9 cellular contexts compared by ENCODE assay signal in the genomic region with DNA sequence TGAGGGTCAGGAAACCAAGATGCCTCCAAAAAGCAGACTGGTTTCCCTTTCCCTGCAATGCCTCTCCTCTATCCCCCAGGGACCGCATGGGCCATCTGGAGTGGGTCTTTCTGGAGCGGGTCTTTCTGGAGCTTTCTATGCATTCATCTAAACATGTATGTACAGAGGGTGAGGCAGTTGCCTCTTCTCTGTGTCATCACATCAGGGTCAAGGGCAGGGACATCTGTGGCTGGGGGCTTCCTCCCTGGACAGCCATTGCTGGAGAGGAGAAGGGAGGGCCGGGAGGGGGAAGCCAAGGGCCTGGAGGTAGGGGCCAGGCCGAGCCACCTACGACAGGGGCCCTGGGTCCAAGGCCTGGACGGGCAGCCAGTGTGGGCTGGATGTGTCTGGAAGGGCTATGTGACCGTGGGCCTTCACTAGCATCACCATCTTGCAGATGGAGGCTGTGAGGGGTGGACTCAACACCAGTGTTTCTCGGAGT. TPM values are rescaled to one million over a fixed set of nuclear protein-coding genes. Genes with fewer than 3 reads are reported as not detected.
DNase-seq lines count a peak whose midpoint lies in the region; ATAC-seq and TF ChIP-seq lines count a peak whose summit lies in the region.
"Had no signal": no experiment of that assay in that cellular context is flagged by ENCODE, and none has a peak within 500 bp of the region (broad histone marks: within the 10 kb centered on the region; RNA-seq: fewer than 3 reads in every experiment).

No MANE protein-coding gene starts in this region.

- no peak for ATAC-seq in HG03175 (IDR thresholded peaks at IDR 0.05; ENCODE audit: unreplicated experiment)

- H2AK5ac ChIP-seq in trophoblast cell (ENCODE audit: low read length) = no peak overlapping the region

- H3K27me3 ChIP-seq in trophoblast cell (ENCODE audit: insufficient read depth, low read length) (no peaks in the 10 kb centered on the region), prostate gland (replicated peaks; ENCODE audit: insufficient read depth) (no peaks in the 10 kb centered on the region)

- no peak overlapping the region for H3K4ac ChIP-seq in trophoblast cell (ENCODE audit: low read depth, low read length)

- no peaks in the 10 kb centered on the region for H3K36me3 Mint-ChIP-seq in chondrocyte (ENCODE audit: low read depth)

- no peak overlapping the region for H3K9ac ChIP-seq in trophoblast cell (ENCODE audit: low read length)

- peaks cover 23% of the 10 kb centered on the region for H3K4me1 Mint-ChIP-seq in chondrocyte (ENCODE audit: low read depth)

- peaks cover 3% of the 10 kb centered on the region for H3K27me3 Mint-ChIP-seq in chondrocyte (ENCODE audit: low read depth)

- DNase-seq in DMS 273 treated with DMSO at 0.1 percent for 48 hours (lab: John Stamatoyannopoulos, UW) = peak; percentile 62
- peak; percentile 69 for DNase-seq in NCI-H2171 treated with DMSO at 0.1 percent for 48 hours (lab: John Stamatoyannopoulos, UW)
- peak; percentile 67 for DNase-seq in chondrocyte (ENCODE audit: low spot score)
- DNase-seq in trophoblast cell = no peak
- DNase-seq in NOMO-1 treated with dmso at 0.1 percent for 144 hours (lab: John Stamatoyannopoulos, UW; ENCODE audit: unreplicated experiment) = no peak
- DNase-seq in prostate gland (ENCODE audit: low spot score) = no peak
- DNase-seq in central memory CD4-positive, alpha-beta T cell = no peak

- no peak for TF ChIP-seq POLR2A in prostate gland (IDR thresholded peaks at IDR 0.05)

- peaks cover 2% of the 10 kb centered on the region for H3K9me3 Mint-ChIP-seq in chondrocyte (ENCODE audit: low read depth)
- H3K9me3 Mint-ChIP-seq: nephron had no signal

- H4K8ac ChIP-seq in trophoblast cell (ENCODE audit: low read depth, low read length) = no peak overlapping the region

- H4K91ac ChIP-seq in trophoblast cell (ENCODE audit: low read depth, low read length) = no peak overlapping the region

- intact Hi-C loops in prostate gland (cut with DNase I) = no loop called here

- no peak overlapping the region for H2BK12ac ChIP-seq in trophoblast cell (ENCODE audit: low read length)

- no peak overlapping the region for H3K4me3 ChIP-seq in trophoblast cell (ENCODE audit: low read depth, low read length)
- H3K4me3 ChIP-seq in prostate gland = no peak overlapping the region

- no peak overlapping the region for H2AFZ ChIP-seq in trophoblast cell (ENCODE audit: insufficient read depth, low read length, poor library complexity)

- H3K4me1 ChIP-seq in trophoblast cell (ENCODE audit: control insufficient read depth in 1 of 2, insufficient read depth in 2 of 2, low read length in 2 of 2) (peaks cover 11 to 16% of the 10 kb centered on the region in 2 experiments), prostate gland (replicated peaks) (no peaks in the 10 kb centered on the region)

- peak overlapping the region; percentile 66 for H3K4me3 Mint-ChIP-seq in chondrocyte (ENCODE audit: unreplicated experiment)

- H3K18ac ChIP-seq in trophoblast cell (ENCODE audit: low read length) = no peak overlapping the region

- no peak overlapping the region for H3K23ac ChIP-seq in trophoblast cell (ENCODE audit: low read length)

- H3K36me3 ChIP-seq in trophoblast cell (ENCODE audit: control insufficient read depth in 1 of 2, insufficient read depth in 2 of 2, low read length in 2 of 2) (no peaks in the 10 kb centered on the region), prostate gland (no peaks in the 10 kb centered on the region)

- H3K9me3 ChIP-seq in trophoblast cell (ENCODE audit: insufficient read depth, low read depth, low read length) (no peaks in the 10 kb centered on the region), prostate gland (no peaks in the 10 kb centered on the region)

- no peak overlapping the region for H3K14ac ChIP-seq in trophoblast cell (ENCODE audit: low read length)

- peak overlapping the region; percentile 21 for H2BK120ac ChIP-seq in trophoblast cell (ENCODE audit: insufficient read depth, low read length, poor library complexity)

- H3K79me2 ChIP-seq in trophoblast cell (ENCODE audit: control insufficient read depth, insufficient read depth, low read length, poor library complexity) = no peaks in the 10 kb centered on the region

- H3K27ac ChIP-seq in trophoblast cell (ENCODE audit: low read depth, low read length) (no peak overlapping the region), prostate gland (no peak overlapping the region)

- peak overlapping the region; percentile 80 for H3K27ac Mint-ChIP-seq in chondrocyte (ENCODE audit: unreplicated experiment)

- peaks cover 8% of the 10 kb centered on the region for H3K79me1 ChIP-seq in trophoblast cell (ENCODE audit: low read length)

- H2BK5ac ChIP-seq in trophoblast cell (ENCODE audit: low read depth, low read length, poor library complexity) = no peak overlapping the region

- no CpG with 5 or more reads among the region's 8 CpGs for whole genome bisulfite sequencing in trophoblast cell (ENCODE audit: extremely low coverage, insufficient coverage, insufficient read length)
- 84% methylated on average over 8 of the region's 8 CpGs for WGBS in prostate gland

- TF ChIP-seq CTCF in chondrocyte (IDR thresholded peaks at IDR 0.05) (no peak), prostate gland (IDR thresholded peaks at IDR 0.05) (no peak)

- H4K12ac ChIP-seq in trophoblast cell (ENCODE audit: low read depth, low read length) = no peak overlapping the region

- no peak overlapping the region for H3K4me2 ChIP-seq in trophoblast cell (ENCODE audit: low read length)

RNA-seq across cellular contexts. Expression of a gene that starts 0.8 kb away (rescaled TPM):
- 8.8 to 11.8 TPM (median 9.1 TPM) in 3 replicates for total RNA-seq in chondrocyte
- 5.7 and 6.0 TPM in 2 replicates for polyA plus RNA-seq in trophoblast cell (2013)
- total RNA-seq in prostate gland = 10 to 100 TPM in 1 of 2 donors, 1 to 10 TPM in 1; 2.0 to 10.9 TPM

Comparison
In these comparisons a context has a peak if more than half of its experiments do, and no peak if none do; other contexts are left out.
1. DNase-seq: peak in DMS 273 treated with DMSO at 0.1 percent for 48 hours (single experiment), NCI-H2171 treated with DMSO at 0.1 percent for 48 hours (single experiment) and chondrocyte (single experiment); none in trophoblast cell (0 of 2), NOMO-1 treated with dmso at 0.1 percent for 144 hours (single experiment), prostate gland (single experiment) and central memory CD4-positive, alpha-beta T cell (single experiment).